In genomic region chr17:66682293-66682692, GRCh38 we compare ENCODE assay signal across 29 cellular contexts.
DNase-seq lines count a peak whose midpoint lies in the region; ATAC-seq and TF ChIP-seq lines count a peak whose summit lies in the region.
"Had no signal": no experiment of that assay in that cellular context is flagged by ENCODE, and none has a peak within 500 bp of the region (broad histone marks: within the 10 kb centered on the region; RNA-seq: fewer than 3 reads in every experiment).

No MANE protein-coding gene starts in this region.

- no peak for TF ChIP-seq POLR2A in tibial nerve (IDR thresholded peaks at IDR 0.05)

- CTCF ChIA-PET in activated CD4-positive, alpha-beta memory T cell treated with anti-CD3 and anti-CD28 coated beads, Interleukin-2, amount 10 ng/mL, durations not matched to agents 7 days and 5 days (lab: Charles Lee), result no interaction called here
- CTCF ChIA-PET in activated CD4-positive, alpha-beta memory T cell treated with anti-CD3 and anti-CD28 coated beads for 36 hours (lab: Charles Lee), result no interaction called here

- intact Hi-C loops in activated CD4-positive, alpha-beta memory T cell treated with anti-CD3 and anti-CD28 coated beads for 36 hours (cut with micrococcal nuclease), result no loop called here
- intact Hi-C loops in dorsolateral prefrontal cortex (cut with DNase I), result no loop called here

- H3K27me3 ChIP-seq in dorsolateral prefrontal cortex (no peaks in the 10 kb centered on the region), tibial nerve (no peaks in the 10 kb centered on the region), foreskin keratinocyte (no peaks in the 10 kb centered on the region)
- H3K27me3 ChIP-seq: colonic mucosa, gastroesophageal sphincter, right lobe of liver, transverse colon had no signal

- DNase-seq in activated CD4-positive, alpha-beta memory T cell treated with anti-CD3 and anti-CD28 coated beads, Interleukin-2, amount 10 ng/mL, durations not matched to agents 7 days and 5 days, result peak; percentile 12
- DNase-seq in activated CD4-positive, alpha-beta memory T cell treated with anti-CD3 and anti-CD28 coated beads for 36 hours, result no peak
- peak in 5 of 10 donors; percentile 39 to 63 (median 48) for DNase-seq in dorsolateral prefrontal cortex
- DNase-seq in medulla oblongata (ENCODE audit: extremely low spot score), result peak; percentile 48
- DNase-seq in tibial nerve (ENCODE audit: low spot score in 2 of 2), result no peak
- DNase-seq in activated CD4-positive, alpha-beta T cell treated with anti-CD3 and anti-CD28 coated beads, Interleukin-2, amount 50 U/mL, for 48 hours, result no peak
- DNase-seq in foreskin keratinocyte, result no peak
- DNase-seq: activated CD4-positive, alpha-beta T cell treated with anti-CD3 and anti-CD28 coated beads for 1 hour; activated effector memory CD4-positive, alpha-beta T cell treated with Interleukin-2 at 50 U/mL for 16 hours; activated T-cell treated with anti-CD3 and anti-CD28 coated beads for 4 hours; aorta; Calu3; CD4-positive, CD25-positive, alpha-beta regulatory T cell; colonic mucosa; HCEC 1CT; left colon; MM.1S; NCI-H2029; NCI-H526; PC-9; right lobe of liver; stimulated activated CD8-positive, alpha-beta memory T cell treated with anti-CD3 and anti-CD28 coated beads, Interleukin-4, amount 100 ng/mL, for 48 hours; transverse colon had no signal

- peaks cover 0 to 34% (median 10%) of the 10 kb centered on the region in 4 donors for H3K4me1 ChIP-seq in tibial nerve
- H3K4me1 ChIP-seq in foreskin keratinocyte, result peaks cover 12% of the 10 kb centered on the region
- H3K4me1 ChIP-seq: colonic mucosa, right lobe of liver had no signal

- peaks cover 27% of the 10 kb centered on the region for H3K36me3 Mint-ChIP-seq in activated CD4-positive, alpha-beta memory T cell treated with anti-CD3 and anti-CD28 coated beads, Interleukin-2, amount 10 ng/mL, durations not matched to agents 7 days and 5 days (ENCODE audit: low read depth)
- peaks cover 23% of the 10 kb centered on the region for H3K36me3 Mint-ChIP-seq in activated CD4-positive, alpha-beta memory T cell treated with anti-CD3 and anti-CD28 coated beads for 36 hours
- H3K36me3 Mint-ChIP-seq: memory B cell had no signal

- TF ChIP-seq CTCF in dorsolateral prefrontal cortex (IDR thresholded peaks at IDR 0.05 in 54 of 56, conservative IDR thresholded peaks at IDR 0.05 in 2 of 56; ENCODE audit: low read depth in 1 of 56, partially characterized antibody in 56 of 56) (no peak), tibial nerve (IDR thresholded peaks at IDR 0.05) (no peak), foreskin keratinocyte (conservative IDR thresholded peaks at IDR 0.05) (no peak)

- no peak for ATAC-seq in foreskin keratinocyte
- no peak for ATAC-seq in SK-N-SH treated with all-trans-retinoic acid at 6 μM for 48 hours
- ATAC-seq: esophagus mucosa, gastroesophageal sphincter, HepG2, left colon, right lobe of liver had no signal

- peak overlapping the region in 48 of 59 donors; percentile 5 to 95 (median 52) for H3K27ac ChIP-seq in dorsolateral prefrontal cortex
- peak overlapping the region in 3 of 4 donors; percentile 1 to 84 (median 79) for H3K27ac ChIP-seq in tibial nerve
- no peak overlapping the region for H3K27ac ChIP-seq in foreskin keratinocyte
- H3K27ac ChIP-seq: colonic mucosa, gastroesophageal sphincter, PC-9, right lobe of liver, transverse colon had no signal

- POLR2A ChIA-PET in activated CD4-positive, alpha-beta memory T cell treated with anti-CD3 and anti-CD28 coated beads, Interleukin-2, amount 10 ng/mL, durations not matched to agents 7 days and 5 days (lab: Charles Lee), result no interaction called here
- POLR2A ChIA-PET in activated CD4-positive, alpha-beta memory T cell treated with anti-CD3 and anti-CD28 coated beads for 36 hours (lab: Charles Lee), result no interaction called here

- H3K9me3 Mint-ChIP-seq in activated CD4-positive, alpha-beta memory T cell treated with anti-CD3 and anti-CD28 coated beads, Interleukin-2, amount 10 ng/mL, durations not matched to agents 7 days and 5 days, result peaks cover 8% of the 10 kb centered on the region
- peaks cover 9% of the 10 kb centered on the region for H3K9me3 Mint-ChIP-seq in activated CD4-positive, alpha-beta memory T cell treated with anti-CD3 and anti-CD28 coated beads for 36 hours

- TF ChIP-seq EP300 in tibial nerve (IDR thresholded peaks at IDR 0.05), result no peak

- peaks cover 0 to under 1% (median 0%) of the 10 kb centered on the region in 4 donors for H3K9me3 ChIP-seq in tibial nerve
- H3K9me3 ChIP-seq: colonic mucosa, right lobe of liver, transverse colon had no signal

- H3K4me3 ChIP-seq in dorsolateral prefrontal cortex (no peak overlapping the region), tibial nerve (no peak overlapping the region)
- H3K4me3 ChIP-seq: colonic mucosa, gastroesophageal sphincter, PC-9, right lobe of liver, transverse colon had no signal

- H3K27ac Mint-ChIP-seq in activated CD4-positive, alpha-beta memory T cell treated with anti-CD3 and anti-CD28 coated beads, Interleukin-2, amount 10 ng/mL, durations not matched to agents 7 days and 5 days, result no peak overlapping the region
- no peak overlapping the region for H3K27ac Mint-ChIP-seq in activated CD4-positive, alpha-beta memory T cell treated with anti-CD3 and anti-CD28 coated beads for 36 hours
- H3K27ac Mint-ChIP-seq: memory B cell had no signal

- H3K4me3 Mint-ChIP-seq in activated CD4-positive, alpha-beta memory T cell treated with anti-CD3 and anti-CD28 coated beads, Interleukin-2, amount 10 ng/mL, durations not matched to agents 7 days and 5 days, result no peak overlapping the region
- H3K4me3 Mint-ChIP-seq in activated CD4-positive, alpha-beta memory T cell treated with anti-CD3 and anti-CD28 coated beads for 36 hours, result no peak overlapping the region
- H3K4me3 Mint-ChIP-seq: activated naive CD8-positive, alpha-beta T cell; CD4-positive, CD25-positive, alpha-beta regulatory T cell; memory B cell had no signal

- H3K27me3 Mint-ChIP-seq in activated CD4-positive, alpha-beta memory T cell treated with anti-CD3 and anti-CD28 coated beads, Interleukin-2, amount 10 ng/mL, durations not matched to agents 7 days and 5 days, result no peaks in the 10 kb centered on the region
- no peaks in the 10 kb centered on the region for H3K27me3 Mint-ChIP-seq in activated CD4-positive, alpha-beta memory T cell treated with anti-CD3 and anti-CD28 coated beads for 36 hours
- H3K27me3 Mint-ChIP-seq: activated naive CD8-positive, alpha-beta T cell; CD4-positive, CD25-positive, alpha-beta regulatory T cell had no signal

- H3K36me3 ChIP-seq in tibial nerve, result peaks cover 0 to 7% (median 0%) of the 10 kb centered on the region in 3 donors
- H3K36me3 ChIP-seq: colonic mucosa, right lobe of liver, transverse colon had no signal

- H3K4me1 Mint-ChIP-seq in activated CD4-positive, alpha-beta memory T cell treated with anti-CD3 and anti-CD28 coated beads, Interleukin-2, amount 10 ng/mL, durations not matched to agents 7 days and 5 days, result peaks cover 21% of the 10 kb centered on the region
- H3K4me1 Mint-ChIP-seq in activated CD4-positive, alpha-beta memory T cell treated with anti-CD3 and anti-CD28 coated beads for 36 hours (ENCODE audit: low read depth), result peaks cover 20% of the 10 kb centered on the region
- H3K4me1 Mint-ChIP-seq: memory B cell had no signal

- 38 to 46% methylated on average over 4 of the region's 4 CpGs for WGBS in tibial nerve, 2 donors

TF ChIP-seq in SK-N-SH treated with all-trans-retinoic acid at 6 μM for 48 hours, 23 proteins besides CTCF, POLR2A, EP300 and RAD21 (continues in another document):
- TF ChIP-seq ISL1 (CRISPR knock-in tag; IDR thresholded peaks at IDR 0.05) (no peak), ZNF565 (CRISPR knock-in tag; conservative IDR thresholded peaks at IDR 0.05; ENCODE audit: low read depth) (no peak), BACH2 (CRISPR knock-in tag; IDR thresholded peaks at IDR 0.05; ENCODE audit: borderline replicate concordance) (no peak), CREB5 (CRISPR knock-in tag; IDR thresholded peaks at IDR 0.05; ENCODE audit: low read depth) (no peak), SNAI2 (CRISPR knock-in tag; IDR thresholded peaks at IDR 0.05) (no peak), CSRNP3 (CRISPR knock-in tag; IDR thresholded peaks at IDR 0.05) (no peak), ZC3H10 (CRISPR knock-in tag; IDR thresholded peaks at IDR 0.05) (no peak), PPARA (CRISPR knock-in tag; IDR thresholded peaks at IDR 0.05; ENCODE audit: borderline replicate concordance) (no peak)

Comparison
In these comparisons a context has a peak if more than half of its experiments do, and no peak if none do; other contexts are left out.
1. DNase-seq: peak in activated CD4-positive, alpha-beta memory T cell treated with anti-CD3 and anti-CD28 coated beads, Interleukin-2, amount 10 ng/mL, durations not matched to agents 7 days and 5 days (single experiment) and medulla oblongata (single experiment); none in activated CD4-positive, alpha-beta memory T cell treated with anti-CD3 and anti-CD28 coated beads for 36 hours (single experiment), tibial nerve (0 of 2), activated CD4-positive, alpha-beta T cell treated with anti-CD3 and anti-CD28 coated beads, Interleukin-2, amount 50 U/mL, for 48 hours (0 of 2) and foreskin keratinocyte (0 of 2).